Comparison of ENCODE assay signal across 31 cellular contexts in the genomic region with DNA sequence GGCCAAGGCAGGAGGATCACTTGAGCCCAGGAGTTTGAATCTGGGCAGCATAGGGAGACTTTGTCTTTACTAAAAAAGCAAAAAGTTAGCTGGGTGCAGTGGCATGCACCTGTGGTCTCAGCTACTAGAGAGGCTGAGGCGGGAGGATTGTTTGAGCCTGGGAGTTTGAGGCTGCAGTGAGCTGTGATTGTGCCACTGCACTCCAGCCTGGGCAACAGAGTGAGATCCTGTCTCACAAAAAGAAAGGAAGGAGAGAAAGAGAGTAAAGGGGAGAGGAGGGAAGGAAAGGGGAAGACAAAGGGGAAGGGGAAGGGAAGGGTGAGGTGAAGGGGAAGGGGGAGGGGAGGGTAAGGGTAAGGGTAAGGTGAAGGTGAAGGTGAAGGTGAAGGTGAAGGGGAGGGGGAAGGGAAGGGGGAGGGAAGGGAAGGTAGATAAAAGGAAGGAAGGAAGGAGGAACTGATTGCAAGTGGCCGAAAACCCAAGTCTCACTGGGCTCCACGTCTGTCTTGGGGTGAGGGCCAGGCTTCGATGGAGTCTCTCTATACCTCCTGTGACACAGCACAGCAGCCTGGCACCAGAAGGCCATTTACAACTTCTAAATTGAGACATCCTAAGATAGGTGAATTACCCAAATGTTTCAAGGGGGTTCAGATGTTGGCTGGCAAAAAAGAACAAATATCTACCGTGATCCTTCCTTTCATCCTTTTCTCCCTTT. TPM values are rescaled to one million over a fixed set of nuclear protein-coding genes. Genes with fewer than 3 reads are reported as not detected.
"Had no signal": no experiment of that assay in that cellular context is flagged by ENCODE, and none has a peak within 500 bp of the region (broad histone marks: within the 10 kb centered on the region; RNA-seq: fewer than 3 reads in every experiment).

No MANE protein-coding gene starts in this region.

- H3K27ac Mint-ChIP-seq: dendritic cell treated with granulocyte-macrophage colony-stimulating factor and Interleukin-4, amounts not matched to agents 40 ng/mL and 50 ng/mL, for 4 days; endodermal cell; mesothelial cell of epicardium had no signal

- H3K4me3 ChIP-seq: colonic mucosa, esophagus squamous epithelium, gastrocnemius medialis, heart right ventricle, left lung, lower lobe of right lung, mucosa of descending colon had no signal

- DNase-seq: colonic mucosa; cortex of kidney; effector CD8-positive, alpha-beta T cell; effector memory CD8-positive, alpha-beta T cell; endodermal cell; erythroblast; esophagus squamous epithelium; foreskin fibroblast; foreskin melanocyte; gastrocnemius medialis; glutamatergic neuron; head of caudate nucleus; heart right ventricle; hippocampal formation; left cardiac atrium; left lung; left ventricle myocardium superior; lower lobe of right lung; mesenchymal stem cell; mucosa of descending colon had no signal

- H3K36me3 ChIP-seq: colonic mucosa, esophagus squamous epithelium, gastrocnemius medialis, heart right ventricle, left lung, lower lobe of right lung had no signal

- H3K27ac ChIP-seq: colonic mucosa, epithelial cell of prostate, esophagus squamous epithelium, gastrocnemius medialis, heart right ventricle, left lung, lower lobe of right lung had no signal

- H3K36me3 Mint-ChIP-seq: mesothelial cell of epicardium had no signal

- H3K9me3 ChIP-seq: colonic mucosa had no signal

- H3K4me3 Mint-ChIP-seq: dendritic cell treated with granulocyte-macrophage colony-stimulating factor and Interleukin-4, amounts not matched to agents 40 ng/mL and 50 ng/mL, for 4 days; effector memory CD8-positive, alpha-beta T cell; endodermal cell; mesothelial cell of epicardium had no signal

- ATAC-seq: effector memory CD8-positive, alpha-beta T cell; esophagus mucosa; gastrocnemius medialis; heart right ventricle; left cardiac atrium; left lung; left ventricle myocardium superior; lower lobe of right lung; mucosa of descending colon had no signal

RNA-seq across cellular contexts. Expression of a gene that starts 4.0 kb away (rescaled TPM):
- total RNA-seq: dermis microvascular lymphatic vessel endothelial cell, glomerular endothelial cell, left cardiac atrium, left ventricle myocardium superior, lung microvascular endothelial cell, mesenteric fat pad, mucosa of descending colon, myocyte had no signal

RNA-seq across cellular contexts. Expression of a gene that starts 36.0 kb away (rescaled TPM):
- total RNA-seq: colonic mucosa, dermis microvascular lymphatic vessel endothelial cell, esophagus mucosa, esophagus squamous epithelium, glomerular endothelial cell, kidney epithelial cell, left ventricle myocardium superior, lower leg skin, lower lobe of right lung, lung microvascular endothelial cell, mesenteric fat pad, mucosa of descending colon, myocyte had no signal
